Comparison of ENCODE assay signal across 14 cellular contexts in genomic region chr21:42638266-42638863, GRCh38. TPM values are rescaled to one million over a fixed set of nuclear protein-coding genes. Genes with fewer than 3 reads are reported as not detected.
DNase-seq lines count a peak whose midpoint lies in the region; ATAC-seq, FAIRE-seq and TF ChIP-seq lines count a peak whose summit lies in the region.
"Had no signal": no experiment of that assay in that cellular context is flagged by ENCODE, and none has a peak within 500 bp of the region (broad histone marks: within the 10 kb centered on the region; RNA-seq: fewer than 3 reads in every experiment).

No MANE protein-coding gene starts in this region.

- H3K79me1 ChIP-seq in neuronal stem cell (ENCODE audit: low read depth, low read length), result no peaks in the 10 kb centered on the region

- H3K4me1 Mint-ChIP-seq in WTC11, result peaks cover 31% of the 10 kb centered on the region

- no peaks in the 10 kb centered on the region for H3K36me3 Mint-ChIP-seq in WTC11
- H3K36me3 Mint-ChIP-seq: CD14-positive monocyte; CD8-positive, alpha-beta T cell had no signal

- no peak overlapping the region for H4K91ac ChIP-seq in neuronal stem cell (ENCODE audit: low read depth, low read length, poor library complexity)

- no peak overlapping the region for H3K4me2 ChIP-seq in neuronal stem cell (ENCODE audit: insufficient read depth, low read length, poor library complexity, severe bottlenecking)
- H3K4me2 ChIP-seq: A549 had no signal

- no peak overlapping the region for H3K4me3 Mint-ChIP-seq in WTC11
- H3K4me3 Mint-ChIP-seq: CD14-positive monocyte; CD8-positive, alpha-beta T cell had no signal

- no peak overlapping the region for H3K4ac ChIP-seq in neuronal stem cell (ENCODE audit: low read length)

- H3K9ac ChIP-seq in kidney (ENCODE audit: low read length in 2 of 2), result no peak overlapping the region
- H3K9ac ChIP-seq in neuronal stem cell (ENCODE audit: low read depth, low read length, poor library complexity), result no peak overlapping the region

- peak overlapping the region; percentile 34 for H3K23ac ChIP-seq in neuronal stem cell (ENCODE audit: low read depth, low read length, poor library complexity)

- peak overlapping the region; percentile 23 for H2BK12ac ChIP-seq in neuronal stem cell (ENCODE audit: low read length)

- peak overlapping the region; percentile 64 for H2AFZ ChIP-seq in neuronal stem cell (ENCODE audit: low read length)

- FAIRE-seq in kidney (lab: Jason Lieb, UNC), result no peak
- FAIRE-seq: A549, GM19239, H54 had no signal

- peak overlapping the region; percentile 11 for H2BK15ac ChIP-seq in neuronal stem cell (ENCODE audit: low read length)

- no peak overlapping the region for H3K27ac ChIP-seq in kidney (ENCODE audit: low read depth in 2 of 2, low read length in 2 of 2)
- H3K27ac ChIP-seq in neuronal stem cell (replicated peaks; ENCODE audit: low read length), result no peak overlapping the region
- H3K27ac ChIP-seq in suprapubic skin, result no peak overlapping the region
- H3K27ac ChIP-seq: A549 had no signal

- peaks cover 6% of the 10 kb centered on the region; the same call in 1 of the 2 replicates for H3K27me3 Mint-ChIP-seq in WTC11 (ENCODE audit: low read depth)

- H3K9me3 ChIP-seq in kidney (ENCODE audit: control insufficient read depth in 1 of 2, low read length in 2 of 2), result no peaks in the 10 kb centered on the region
- peaks cover 0 to 2% of the 10 kb centered on the region in 2 donors for H3K9me3 ChIP-seq in neuronal stem cell (replicated peaks in 1 of 2; ENCODE audit: control insufficient read depth in 2 of 2, insufficient read depth in 1 of 2, low read depth in 1 of 2, low read length in 2 of 2)
- H3K9me3 ChIP-seq in suprapubic skin, result no peaks in the 10 kb centered on the region
- H3K9me3 ChIP-seq: A549 had no signal

- no peak for ATAC-seq in WTC11
- ATAC-seq: A549; CD8-positive, alpha-beta T cell had no signal

- no peak overlapping the region for H3K14ac ChIP-seq in neuronal stem cell (ENCODE audit: low read length)

- no peak overlapping the region for H3K27ac Mint-ChIP-seq in WTC11
- H3K27ac Mint-ChIP-seq: CD14-positive monocyte; CD8-positive, alpha-beta T cell had no signal

- no peaks in the 10 kb centered on the region for H3K36me3 ChIP-seq in kidney (ENCODE audit: control insufficient read depth in 1 of 2, insufficient read depth in 2 of 2, low read length in 2 of 2)
- no peaks in the 10 kb centered on the region for H3K36me3 ChIP-seq in neuronal stem cell (replicated peaks in 1 of 2; ENCODE audit: control insufficient read depth in 2 of 2, insufficient read depth in 2 of 2, low read length in 2 of 2)
- no peaks in the 10 kb centered on the region for H3K36me3 ChIP-seq in suprapubic skin

- H2BK120ac ChIP-seq in neuronal stem cell (ENCODE audit: low read depth, low read length), result peak overlapping the region; percentile 0

- intact Hi-C loops in kidney (cut with DNase I), result no loop called here

- H2AK5ac ChIP-seq in neuronal stem cell (ENCODE audit: low read depth, low read length), result peak overlapping the region; percentile 57

- CTCF ChIA-PET in WTC11 (lab: Charles Lee), result interaction anchor here (0.9 to 4.0 kb wide), 5 partner anchors 15 to 45 kb away, joined by 3 to 27 read pairs (median 4); partner anchors contain the start of gene PDE9A

- no peaks in the 10 kb centered on the region for H3K9me3 Mint-ChIP-seq in WTC11
- H3K9me3 Mint-ChIP-seq: CD14-positive monocyte; CD8-positive, alpha-beta T cell had no signal

- H4K8ac ChIP-seq in neuronal stem cell (ENCODE audit: low read depth, low read length), result no peak overlapping the region

- no peak for TF ChIP-seq EP300 in suprapubic skin (IDR thresholded peaks at IDR 0.05)

- H3K18ac ChIP-seq in neuronal stem cell (ENCODE audit: low read length), result no peak overlapping the region

- H3K27me3 ChIP-seq in neuronal stem cell (ENCODE audit: control insufficient read depth in 3 of 3, insufficient read depth in 3 of 3, low read depth in 1 of 3, low read length in 3 of 3) (peaks cover 0 to 5% (median 0%) of the 10 kb centered on the region in 3 experiments), suprapubic skin (peaks cover 17% of the 10 kb centered on the region)

- H2BK5ac ChIP-seq in neuronal stem cell (ENCODE audit: low read length), result no peak overlapping the region

- POLR2A ChIA-PET in WTC11 (lab: Charles Lee), result no interaction called here

- DNase-seq in WTC11 (ENCODE audit: low spot score) (no peak), kidney (peak; percentile 71), neuronal stem cell (ENCODE audit: low spot score) (no peak), NCI-H2171 treated with DMSO at 0.1 percent for 48 hours (lab: John Stamatoyannopoulos, UW) (no peak), suprapubic skin (ENCODE audit: low spot score in 2 of 2) (no peak)
- DNase-seq in activated CD4-positive, alpha-beta T cell treated with anti-CD3 and anti-CD28 coated beads for 1 hour, result no peak
- DNase-seq: CD8-positive, alpha-beta T cell; COR-L47; DND-41; GDM1 had no signal

- H3K4me1 ChIP-seq in kidney (ENCODE audit: control insufficient read depth in 1 of 2, insufficient read depth in 1 of 2, low read depth in 1 of 2, low read length in 2 of 2) (no peaks in the 10 kb centered on the region), neuronal stem cell (ENCODE audit: control insufficient read depth in 2 of 2, insufficient read depth in 1 of 2, low read depth in 1 of 2, low read length in 2 of 2) (peaks cover 14 to 16% of the 10 kb centered on the region in 2 donors), suprapubic skin (peaks cover 25% of the 10 kb centered on the region)
- H3K4me1 ChIP-seq: A549 had no signal

- WGBS in neuronal stem cell (ENCODE audit: extremely low coverage in 2 of 2, insufficient read length in 2 of 2, insufficient replicate concordance in 1 of 2), 2 donors, result no CpG with 5 or more reads among the region's 19 CpGs
- 65% methylated on average over 17 of the region's 19 CpGs for WGBS in suprapubic skin

- H3K4me3 ChIP-seq in kidney (ENCODE audit: low read length in 2 of 2) (no peak overlapping the region), neuronal stem cell (ENCODE audit: low read length in 2 of 2) (no peak overlapping the region), suprapubic skin (no peak overlapping the region)
- H3K4me3 ChIP-seq: A549 had no signal

- no peak for TF ChIP-seq POLR2A in suprapubic skin (IDR thresholded peaks at IDR 0.05)

- TF ChIP-seq CTCF in WTC11 (IDR thresholded peaks at IDR 0.05) (no peak), kidney (IDR thresholded peaks at IDR 0.05; ENCODE audit: borderline replicate concordance, extremely low read depth, insufficient read depth) (no peak), suprapubic skin (IDR thresholded peaks at IDR 0.05) (no peak)

TF ChIP-seq in WTC11, 78 proteins besides CTCF, POLR2A, EP300 and RAD21:
- TF ChIP-seq CREB1 (CRISPR knock-in tag; IDR thresholded peaks at IDR 0.05) (no peak), ZNF281 (CRISPR knock-in tag; IDR thresholded peaks at IDR 0.05) (peak; percentile 50; the same call in 1 of the 2 replicates), ETV6 (CRISPR knock-in tag; IDR thresholded peaks at IDR 0.05) (no peak)

RNA-seq across cellular contexts. Expression of gene PDE9A, which starts 15.1 kb away (rescaled TPM):
- total RNA-seq in WTC11 (2021) (44.8 to 46.3 TPM (median 46.1 TPM) in 3 replicates), kidney (39.0 TPM), suprapubic skin (10 to 100 TPM in 1 of 4 donors, 1 to 10 TPM in 3; 4.5 to 12.0 (median 7.1) TPM)
- polyA plus RNA-seq in kidney (ENCODE audit: insufficient read depth, low read depth, low replicate concordance), result 30.1 TPM
- polyA plus RNA-seq in neuronal stem cell (2013, experiment 1 of 2), result 44.9 TPM
- 45.6 TPM for polyA plus RNA-seq in neuronal stem cell (2013, experiment 2 of 2)
